Comparison of ENCODE assay signal across 17 cellular contexts in the genomic region with DNA sequence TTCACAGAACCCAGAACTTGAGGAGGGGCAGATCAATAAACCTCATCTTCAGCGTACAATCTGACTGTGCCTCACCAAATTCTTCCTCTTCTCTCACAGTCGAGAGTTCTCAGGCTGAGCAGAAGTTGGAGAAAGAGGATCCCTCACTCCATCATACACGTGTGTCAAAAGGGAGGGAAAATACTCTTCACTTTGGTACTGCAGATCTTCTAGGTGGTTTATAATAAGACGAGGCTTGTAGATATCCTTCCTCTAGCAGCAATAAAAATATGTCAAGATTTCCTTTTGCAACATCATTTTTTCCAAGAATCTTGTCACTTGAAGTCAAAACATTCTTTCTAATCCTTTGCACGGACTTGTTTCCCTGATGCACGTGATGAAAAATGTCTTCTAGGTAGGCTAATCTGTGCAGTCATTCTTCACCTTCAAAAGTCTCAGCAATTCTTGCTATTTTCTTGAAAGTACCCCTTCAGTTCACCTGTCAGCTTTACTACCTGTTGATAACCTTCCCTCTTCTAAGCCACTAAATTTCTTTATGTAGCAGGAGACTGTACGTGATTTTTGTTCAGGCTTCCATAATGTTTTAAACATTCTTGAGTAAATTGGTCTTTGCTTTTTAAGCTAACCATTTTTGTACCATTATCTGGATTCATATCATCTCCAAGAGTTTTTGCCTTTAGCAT.
A peak's percentile ranks its signal among the peaks of the same experiment; 100 is the strongest.
DNase-seq lines count a peak whose midpoint lies in the region; ATAC-seq, FAIRE-seq and TF ChIP-seq lines count a peak whose summit lies in the region.
"Had no signal": no experiment of that assay in that cellular context is flagged by ENCODE, and none has a peak within 500 bp of the region (broad histone marks: within the 10 kb centered on the region; RNA-seq: fewer than 3 reads in every experiment).

No MANE protein-coding gene starts in this region.

- H3K27ac ChIP-seq in keratinocyte (ENCODE audit: control insufficient read depth, insufficient read depth, low read length), result no peak overlapping the region
- no peak overlapping the region for H3K27ac ChIP-seq in trophoblast cell (ENCODE audit: low read depth, low read length)
- H3K27ac ChIP-seq: BLaER1 treated with 17β-estradiol and CSF1 and Interleukin-3, amounts not matched to agents 10 nM and 100 nM had no signal

- TF ChIP-seq CTCF in keratinocyte (optimal IDR thresholded peaks at IDR 0.05 in 1 of 3, IDR thresholded peaks at IDR 0.05 in 1 of 3, conservative IDR thresholded peaks at IDR 0.05 in 1 of 3; ENCODE audit: extremely low read depth in 1 of 3, insufficient read depth in 2 of 3, low read length in 3 of 3), result no peak

- dilution Hi-C loops in keratinocyte (cut with MboI; ENCODE audit: extremely low pct_ligation_motif_present, low sequenced_read_pairs), result no loop called here

- peak overlapping the region; percentile 16 for H2BK120ac ChIP-seq in trophoblast cell (ENCODE audit: insufficient read depth, low read length, poor library complexity)

- H3K27me3 ChIP-seq in keratinocyte (ENCODE audit: control insufficient read depth, extremely low read depth, insufficient read depth, low read length), result no peaks in the 10 kb centered on the region
- no peaks in the 10 kb centered on the region for H3K27me3 ChIP-seq in trophoblast cell (ENCODE audit: insufficient read depth, low read length)
- H3K27me3 ChIP-seq: BLaER1 treated with 17β-estradiol and CSF1 and Interleukin-3, amounts not matched to agents 10 nM and 100 nM had no signal

- H2BK12ac ChIP-seq in trophoblast cell (ENCODE audit: low read length), result peak overlapping the region; percentile 13

- DNase-seq in HEK293T (ENCODE audit: extremely low spot score) (no peak), keratinocyte (ENCODE audit: low read depth, low spot score) (no peak), trophoblast cell (peak in 1 of 2 donors; percentile 56), NCI-H345 treated with DMSO at 0.1 percent for 48 hours (lab: John Stamatoyannopoulos, UW; ENCODE audit: unreplicated experiment) (no peak), mesenteric fat pad (ENCODE audit: low spot score) (no peak), cerebellum (ENCODE audit: low spot score) (no peak)
- DNase-seq: 8988T; Calu3; CD8-positive, alpha-beta T cell; DND-41; EL; GOT3; H9 had no signal

- CTCF ChIA-PET in HEK293T (lab: Yijun Ruan, JAX), result no interaction called here

- WGBS in trophoblast cell (ENCODE audit: extremely low coverage, insufficient coverage, insufficient read length), result no CpG with 5 or more reads among the region's 7 CpGs

- no peaks in the 10 kb centered on the region for H3K79me2 ChIP-seq in keratinocyte (ENCODE audit: control insufficient read depth, insufficient read depth, low read length)
- H3K79me2 ChIP-seq in trophoblast cell (ENCODE audit: control insufficient read depth, insufficient read depth, low read length, poor library complexity), result peaks cover 5% of the 10 kb centered on the region

- no peaks in the 10 kb centered on the region for H3K36me3 ChIP-seq in keratinocyte (ENCODE audit: control insufficient read depth in 2 of 2, extremely low read depth in 1 of 2, insufficient read depth in 2 of 2, low read length in 2 of 2)
- no peaks in the 10 kb centered on the region for H3K36me3 ChIP-seq in trophoblast cell (ENCODE audit: control insufficient read depth in 1 of 2, insufficient read depth in 2 of 2, low read length in 2 of 2)
- H3K36me3 ChIP-seq: BLaER1 treated with 17β-estradiol and CSF1 and Interleukin-3, amounts not matched to agents 10 nM and 100 nM had no signal

- H4K12ac ChIP-seq in trophoblast cell (ENCODE audit: low read depth, low read length), result no peak overlapping the region

- H4K91ac ChIP-seq in trophoblast cell (ENCODE audit: low read depth, low read length), result no peak overlapping the region

- H2BK5ac ChIP-seq in trophoblast cell (ENCODE audit: low read depth, low read length, poor library complexity), result peak overlapping the region; percentile 10

- no peak overlapping the region for H3K23ac ChIP-seq in trophoblast cell (ENCODE audit: low read length)

- peak overlapping the region; percentile 11 for H2AFZ ChIP-seq in keratinocyte (ENCODE audit: control insufficient read depth, low read length)
- H2AFZ ChIP-seq in trophoblast cell (ENCODE audit: insufficient read depth, low read length, poor library complexity), result no peak overlapping the region

- peak overlapping the region; percentile 12 for H3K14ac ChIP-seq in trophoblast cell (ENCODE audit: low read length)

- no peak overlapping the region for H4K8ac ChIP-seq in trophoblast cell (ENCODE audit: low read depth, low read length)

- FAIRE-seq in keratinocyte (lab: Jason Lieb, UNC), result peak; percentile 51
- FAIRE-seq: GM12878, HTR-8/SVneo had no signal

- H3K4ac ChIP-seq in trophoblast cell (ENCODE audit: low read depth, low read length), result no peak overlapping the region

- no peak overlapping the region for H3K18ac ChIP-seq in trophoblast cell (ENCODE audit: low read length)

- no peaks in the 10 kb centered on the region for H4K20me1 ChIP-seq in keratinocyte (ENCODE audit: control insufficient read depth, extremely low read depth, insufficient read depth, low read length)
- H4K20me1 ChIP-seq: BLaER1 treated with 17β-estradiol and CSF1 and Interleukin-3, amounts not matched to agents 10 nM and 100 nM had no signal

- H3K4me2 ChIP-seq in keratinocyte (ENCODE audit: control insufficient read depth, extremely low read depth, insufficient read depth, low read depth, low read length) (no peak overlapping the region), trophoblast cell (ENCODE audit: low read length) (no peak overlapping the region)
- H3K4me2 ChIP-seq: BLaER1 treated with 17β-estradiol and CSF1 and Interleukin-3, amounts not matched to agents 10 nM and 100 nM had no signal

- no peak overlapping the region for H3K9ac ChIP-seq in keratinocyte (ENCODE audit: control insufficient read depth, extremely low read depth, insufficient read depth, low read length)
- no peak overlapping the region for H3K9ac ChIP-seq in trophoblast cell (ENCODE audit: low read length)
- H3K9ac ChIP-seq: BLaER1 treated with 17β-estradiol and CSF1 and Interleukin-3, amounts not matched to agents 10 nM and 100 nM had no signal

- H3K4me3 ChIP-seq in keratinocyte (ENCODE audit: control insufficient read depth in 2 of 3, extremely low read depth in 1 of 3, insufficient read depth in 2 of 3, low read depth in 1 of 3, low read length in 3 of 3), result no peak overlapping the region
- no peak overlapping the region for H3K4me3 ChIP-seq in trophoblast cell (ENCODE audit: low read depth, low read length)
- H3K4me3 ChIP-seq: BLaER1 treated with 17β-estradiol and CSF1 and Interleukin-3, amounts not matched to agents 10 nM and 100 nM; GM12878 had no signal

- H3K79me1 ChIP-seq in trophoblast cell (ENCODE audit: low read length), result peaks cover 29% of the 10 kb centered on the region

- peaks cover 2% of the 10 kb centered on the region for H3K9me3 ChIP-seq in keratinocyte (ENCODE audit: control insufficient read depth, low read depth, low read length)
- peaks cover 2% of the 10 kb centered on the region for H3K9me3 ChIP-seq in trophoblast cell (ENCODE audit: insufficient read depth, low read depth, low read length)

- no peak for ATAC-seq in HG02588 (IDR thresholded peaks at IDR 0.05; ENCODE audit: unreplicated experiment)
- ATAC-seq: CD8-positive, alpha-beta T cell; GM12878 had no signal

- H3K9me1 ChIP-seq in keratinocyte (ENCODE audit: control insufficient read depth, extremely low read depth, insufficient read depth, low read length), result no peaks in the 10 kb centered on the region

- POLR2A ChIA-PET in HEK293T (lab: Yijun Ruan, JAX), result no interaction called here

- H2AK5ac ChIP-seq in trophoblast cell (ENCODE audit: low read length), result peak overlapping the region; percentile 13

- peaks cover 44% of the 10 kb centered on the region for H3K4me1 ChIP-seq in keratinocyte (ENCODE audit: control insufficient read depth, extremely low read depth, insufficient read depth, low read length)
- peaks cover 3 to 11% of the 10 kb centered on the region in 2 experiments for H3K4me1 ChIP-seq in trophoblast cell (ENCODE audit: control insufficient read depth in 1 of 2, insufficient read depth in 2 of 2, low read length in 2 of 2)

TF ChIP-seq in HEK293T, 16 proteins besides CTCF, POLR2A, EP300 and RAD21:
- TF ChIP-seq L3MBTL2 (conservative IDR thresholded peaks at IDR 0.05) (peak; percentile 72), HDGF (IDR thresholded peaks at IDR 0.05; ENCODE audit: borderline replicate concordance) (no peak)
TF ChIP-seq in HEK293T: peak in this region for 1.
